ENCODE assay signal across 28 cellular contexts in genomic region chr14:68346540-68347232, GRCh38.
DNase-seq lines count a peak whose midpoint lies in the region; ATAC-seq and TF ChIP-seq lines count a peak whose summit lies in the region.
"Had no signal": no experiment of that assay in that cellular context is flagged by ENCODE, and none has a peak within 500 bp of the region (broad histone marks: within the 10 kb centered on the region; RNA-seq: fewer than 3 reads in every experiment).

No MANE protein-coding gene starts in this region.

- H3K9ac ChIP-seq in IMR-90 (ENCODE audit: low read depth, low read length): no peak overlapping the region
- H3K9ac ChIP-seq in stomach smooth muscle (ENCODE audit: low read length in 2 of 2): peak overlapping the region in 1 of 2 donors; percentile 6
- no peak overlapping the region for H3K9ac ChIP-seq in mesendoderm (ENCODE audit: low read length)

- H2BK20ac ChIP-seq in IMR-90 (ENCODE audit: low read depth, low read length): 0 out of 2 replicates have a peak overlapping the region, but pooled peaks have one; percentile 35

- H3K4ac ChIP-seq in IMR-90 (ENCODE audit: low read depth, low read length): peak overlapping the region; percentile 43; the same call in 1 of the 2 replicates
- no peak overlapping the region for H3K4ac ChIP-seq in mesendoderm (ENCODE audit: low read depth, low read length)

- no peak overlapping the region for H3K14ac ChIP-seq in IMR-90 (replicated peaks; ENCODE audit: low read depth, low read length)

- TF ChIP-seq RAD21 in IMR-90 (IDR thresholded peaks at IDR 0.05; ENCODE audit: low read length): no peak

- peak overlapping the region; percentile 73; the same call in 1 of the 2 replicates for H2AK5ac ChIP-seq in IMR-90 (ENCODE audit: low read depth, low read length)
- no peak overlapping the region for H2AK5ac ChIP-seq in mesendoderm (ENCODE audit: low read length)

- H3K27ac ChIP-seq in IMR-90 (ENCODE audit: insufficient read depth, low read length): no peak overlapping the region
- H3K27ac ChIP-seq in esophagus muscularis mucosa (replicated peaks in 1 of 4): peak overlapping the region in 3 of 4 donors; percentile 5 to 59 (median 31)
- H3K27ac ChIP-seq in stomach smooth muscle (ENCODE audit: low read length): peak overlapping the region; percentile 62
- no peak overlapping the region for H3K27ac ChIP-seq in mesendoderm (ENCODE audit: low read depth, low read length)
- H3K27ac ChIP-seq: RWPE1 had no signal

- no peak for TF ChIP-seq CTCF in IMR-90 (conservative IDR thresholded peaks at IDR 0.05; ENCODE audit: low read depth, low read length)
- no peak for TF ChIP-seq CTCF in esophagus muscularis mucosa (IDR thresholded peaks at IDR 0.05)
- no peak for TF ChIP-seq CTCF in mucosa of descending colon (IDR thresholded peaks at IDR 0.05)

- in situ Hi-C loops in IMR-90 (cut with MboI; ENCODE audit: low sequenced_read_pairs): no loop called here

- H2AFZ ChIP-seq in IMR-90 (replicated peaks; ENCODE audit: low read length, poor library complexity): no peak overlapping the region

- H3K27me3 ChIP-seq in IMR-90 (ENCODE audit: control insufficient read depth, insufficient read depth, low read length) (no peaks in the 10 kb centered on the region), esophagus muscularis mucosa (no peaks in the 10 kb centered on the region), stomach smooth muscle (ENCODE audit: control insufficient read depth in 1 of 2, insufficient read depth in 2 of 2, low read length in 2 of 2) (no peaks in the 10 kb centered on the region), mesendoderm (ENCODE audit: insufficient read depth, low read length, poor library complexity) (no peaks in the 10 kb centered on the region)
- H3K27me3 ChIP-seq: MG63, transverse colon had no signal

- intact Hi-C loops in IMR-90 (cut with micrococcal nuclease): no loop called here
- intact Hi-C loops in esophagus muscularis mucosa (cut with DNase I): no loop called here
- intact Hi-C loops in mucosa of descending colon (cut with DNase I, micrococcal nuclease): no loop called here

- POLR2A ChIA-PET in IMR-90 (lab: Charles Lee; ENCODE audit: unreplicated experiment): no interaction called here

- no TSS peak for BruUV-seq in IMR-90 (replicated peaks; lab: Mats Ljungman, UMichigan)

- H2BK120ac ChIP-seq in IMR-90 (ENCODE audit: low read depth, low read length): no peak overlapping the region
- H2BK120ac ChIP-seq in mesendoderm (ENCODE audit: low read depth, low read length): no peak overlapping the region

- H4K8ac ChIP-seq in IMR-90 (ENCODE audit: low read depth in 2 of 2, low read length in 2 of 2) (no peak overlapping the region), mesendoderm (ENCODE audit: low read depth, low read length) (no peak overlapping the region)

- no peak for DNase-seq in IMR-90
- no peak for DNase-seq in esophagus muscularis mucosa (ENCODE audit: extremely low spot score)
- DNase-seq in naive B cell: no peak
- DNase-seq in NK-92 treated with Interleukin-12 subunit alpha and Interleukin-12 subunit beta, amount 100 ng/mL, for 24 hours (lab: John Stamatoyannopoulos, UW): no peak
- DNase-seq in mucosa of descending colon: no peak
- no peak for DNase-seq in mesendoderm
- DNase-seq: activated CD4-positive, CD25-positive, alpha-beta regulatory T cell treated with anti-CD3 and anti-CD28 coated beads, Interleukin-2, amount 50 U/mL, for 72 hours; activated CD8-positive, alpha-beta T cell treated with anti-CD3 and anti-CD28 coated beads for 36 hours; COR-L47; dermis blood vessel endothelial cell; DND-41; islet precursor cell; KG1; left ventricle myocardium superior; MG63; NCI-H1105 treated with DMSO at 0.1 percent for 48 hours; NCI-H1930; NCI-H345; NCI-H774; stimulated activated CD4-positive, alpha-beta T cell treated with anti-CD3 and anti-CD28 coated beads, Interleukin-15, amount 100 ng/mL, for 24 hours; transverse colon had no signal

- dilution Hi-C loops in IMR-90 (cut with HindIII; ENCODE audit: low sequenced_read_pairs, unreplicated experiment): no loop called here

- no peaks in the 10 kb centered on the region for H3K36me3 ChIP-seq in IMR-90 (ENCODE audit: control insufficient read depth, insufficient read depth, low read length)
- H3K36me3 ChIP-seq in esophagus muscularis mucosa: no peaks in the 10 kb centered on the region
- no peaks in the 10 kb centered on the region for H3K36me3 ChIP-seq in stomach smooth muscle (ENCODE audit: control insufficient read depth in 2 of 2, insufficient read depth in 2 of 2, low read length in 2 of 2)
- no peaks in the 10 kb centered on the region for H3K36me3 ChIP-seq in mucosa of descending colon (ENCODE audit: low read depth)
- no peaks in the 10 kb centered on the region for H3K36me3 ChIP-seq in mesendoderm (ENCODE audit: control insufficient read depth, insufficient read depth, low read length)
- H3K36me3 ChIP-seq: MG63, transverse colon had no signal

- H3K9me3 ChIP-seq in IMR-90 (ENCODE audit: control insufficient read depth, insufficient read depth, low read length): no peaks in the 10 kb centered on the region; the same call in 1 of the 2 replicates
- H3K9me3 ChIP-seq in esophagus muscularis mucosa: no peaks in the 10 kb centered on the region
- peaks cover 0 to 2% of the 10 kb centered on the region in 2 donors for H3K9me3 ChIP-seq in stomach smooth muscle (ENCODE audit: control insufficient read depth in 2 of 2, low read length in 2 of 2)
- H3K9me3 ChIP-seq in mucosa of descending colon: no peaks in the 10 kb centered on the region
- H3K9me3 ChIP-seq: MG63, transverse colon had no signal

- H3K4me1 Mint-ChIP-seq in naive B cell: peaks cover 30 to 65% (median 54%) of the 10 kb centered on the region in 3 donors

- H3K27me3 Mint-ChIP-seq in naive B cell: no peaks in the 10 kb centered on the region
- H3K27me3 Mint-ChIP-seq: activated CD8-positive, alpha-beta T cell treated with anti-CD3 and anti-CD28 coated beads for 36 hours; central memory CD8-positive, alpha-beta T cell; stimulated activated naive CD8-positive, alpha-beta T cell treated with anti-CD3 and anti-CD28 coated beads, Interleukin-15, Interleukin-2, amounts not matched to agents 100 ng/mL and 50 ng/mL, for 24 hours had no signal

- no peak overlapping the region for H4K91ac ChIP-seq in IMR-90 (ENCODE audit: insufficient read depth, low read depth, low read length)

- TF ChIP-seq POLR2A in IMR-90 (IDR thresholded peaks at IDR 0.05; ENCODE audit: low read depth, low read length) (no peak), esophagus muscularis mucosa (IDR thresholded peaks at IDR 0.05; ENCODE audit: low read depth) (no peak)

- H3K56ac ChIP-seq in IMR-90 (ENCODE audit: extremely low read depth, insufficient read depth, low read length): no peak overlapping the region
- H3K56ac ChIP-seq in mesendoderm (ENCODE audit: low read length): no peak overlapping the region

- H3K4me2 ChIP-seq in IMR-90 (ENCODE audit: low read depth, low read length) (no peak overlapping the region), mesendoderm (ENCODE audit: low read length) (no peak overlapping the region)

- CTCF ChIA-PET in IMR-90 (lab: Yijun Ruan, JAX): no interaction called here

- H4K5ac ChIP-seq in IMR-90 (ENCODE audit: low read depth, low read length) (no peak overlapping the region), mesendoderm (ENCODE audit: low read length) (no peak overlapping the region)

- H3K79me1 ChIP-seq in IMR-90 (ENCODE audit: low read depth in 1 of 2, low read length in 2 of 2) (no peaks in the 10 kb centered on the region), mesendoderm (ENCODE audit: low read length) (no peaks in the 10 kb centered on the region)

- no peak overlapping the region for H2BK5ac ChIP-seq in IMR-90 (ENCODE audit: low read depth, low read length, poor library complexity, severe bottlenecking)
- H2BK5ac ChIP-seq in mesendoderm (ENCODE audit: low read length): no peak overlapping the region

- WGBS in IMR-90 (ENCODE audit: extremely low coverage in 2 of 2, insufficient read length in 1 of 2), 2 experiments: 0% methylated on average over 1 of the region's 5 CpGs; no CpG with 5 or more reads in 1 of the 2 experiments
- 71% methylated on average over 5 of the region's 5 CpGs for WGBS in esophagus muscularis mucosa
- WGBS in mesendoderm (ENCODE audit: extremely low coverage, insufficient coverage, low lambda C conversion rate): no CpG with 5 or more reads among the region's 5 CpGs

- peaks cover 5 to 17% of the 10 kb centered on the region in 2 donors for H3K36me3 Mint-ChIP-seq in naive B cell

- H2BK15ac ChIP-seq in IMR-90 (ENCODE audit: low read depth, low read length) (no peak overlapping the region; the same call in 2 of the 3 replicates), mesendoderm (replicated peaks; ENCODE audit: low read depth) (no peak overlapping the region)

- H3K9me3 Mint-ChIP-seq in naive B cell: peaks cover 0 to 5% (median 0%) of the 10 kb centered on the region in 7 donors
- H3K9me3 Mint-ChIP-seq: central memory CD8-positive, alpha-beta T cell had no signal

- H3K9me1 ChIP-seq in IMR-90 (ENCODE audit: insufficient read depth, low read length): no peaks in the 10 kb centered on the region

- peak overlapping the region; percentile 33; the same call in 1 of the 2 replicates for H3K18ac ChIP-seq in IMR-90 (ENCODE audit: low read depth, low read length)
- no peak overlapping the region for H3K18ac ChIP-seq in mesendoderm (ENCODE audit: low read length)

- H4K20me1 ChIP-seq in IMR-90 (ENCODE audit: insufficient read depth, low read length): no peaks in the 10 kb centered on the region

- TF ChIP-seq EP300 in esophagus muscularis mucosa (IDR thresholded peaks at IDR 0.05): no peak

- H3K27ac Mint-ChIP-seq in naive B cell: peak overlapping the region in 4 of 6 donors; percentile 16 to 89 (median 53)
- H3K27ac Mint-ChIP-seq: activated CD8-positive, alpha-beta T cell treated with anti-CD3 and anti-CD28 coated beads for 36 hours; activated T-helper 2 cell treated with anti-CD3 and anti-CD28 coated beads, Interferon-gamma antibody, Interleukin-2, Interleukin-4, amounts not matched to agents 10 μg/mL and 5 μg/mL and 100 μg/mL, durations not matched to agents 14 hours and 24 hours and 36 hours; stimulated activated naive CD8-positive, alpha-beta T cell treated with anti-CD3 and anti-CD28 coated beads, Interleukin-15, Interleukin-2, amounts not matched to agents 100 ng/mL and 50 ng/mL, for 24 hours had no signal

- no peak overlapping the region for H2AK9ac ChIP-seq in IMR-90 (replicated peaks; ENCODE audit: low read depth, low read length, poor library complexity)

- H3K79me2 ChIP-seq in mesendoderm (ENCODE audit: control insufficient read depth, insufficient read depth, low read length): no peaks in the 10 kb centered on the region

- H3K23ac ChIP-seq in IMR-90 (ENCODE audit: low read depth, low read length) (no peak overlapping the region), mesendoderm (ENCODE audit: low read length) (no peak overlapping the region)

- peak overlapping the region in 1 of 8 donors; percentile 2 for H3K4me3 Mint-ChIP-seq in naive B cell
- H3K4me3 Mint-ChIP-seq: activated CD8-positive, alpha-beta T cell treated with anti-CD3 and anti-CD28 coated beads for 36 hours; central memory CD8-positive, alpha-beta T cell; stimulated activated naive CD8-positive, alpha-beta T cell treated with anti-CD3 and anti-CD28 coated beads, Interleukin-15, Interleukin-2, amounts not matched to agents 100 ng/mL and 50 ng/mL, for 24 hours had no signal

- H3K4me3 ChIP-seq in IMR-90 (ENCODE audit: insufficient read depth, low read depth, low read length): no peak overlapping the region
- H3K4me3 ChIP-seq in esophagus muscularis mucosa: no peak overlapping the region
- H3K4me3 ChIP-seq in stomach smooth muscle (ENCODE audit: low read length in 2 of 2): peak overlapping the region in 1 of 2 donors; percentile 3
- no peak overlapping the region for H3K4me3 ChIP-seq in mucosa of descending colon
- H3K4me3 ChIP-seq in mesendoderm (ENCODE audit: low read length): no peak overlapping the region
- H3K4me3 ChIP-seq: MG63, transverse colon had no signal

- H3K4me1 ChIP-seq in IMR-90 (ENCODE audit: control insufficient read depth, insufficient read depth, low read length): peaks cover 11% of the 10 kb centered on the region
- peaks cover 0 to 59% (median 38%) of the 10 kb centered on the region in 4 donors for H3K4me1 ChIP-seq in esophagus muscularis mucosa
- H3K4me1 ChIP-seq in stomach smooth muscle (ENCODE audit: control insufficient read depth, insufficient read depth, low read length): peaks cover 20% of the 10 kb centered on the region
- peaks cover 5% of the 10 kb centered on the region for H3K4me1 ChIP-seq in mucosa of descending colon (ENCODE audit: low read depth)
- H3K4me1 ChIP-seq in mesendoderm (ENCODE audit: control insufficient read depth, low read depth, low read length): peaks cover 7% of the 10 kb centered on the region

- ATAC-seq in IMR-90 (ENCODE audit: low read depth): no peak
- no peak for ATAC-seq in naive B cell (ENCODE audit: low read depth in 2 of 2)
- ATAC-seq in mucosa of descending colon: no peak
- ATAC-seq: activated CD8-positive, alpha-beta T cell treated with anti-CD3 and anti-CD28 coated beads for 36 hours; activated naive CD4-positive, alpha-beta T cell treated with anti-CD3 and anti-CD28 coated beads, Interleukin-2, amount 50 U/mL, for 72 hours; HCT116; left ventricle myocardium superior had no signal

Comparison
In these comparisons a context has a peak if more than half of its experiments do, and no peak if none do; other contexts are left out.
1. H3K27ac ChIP-seq: peak in esophagus muscularis mucosa (3 of 4) and stomach smooth muscle (single experiment); none in IMR-90 (single experiment) and mesendoderm (single experiment).